In the genomic region with DNA sequence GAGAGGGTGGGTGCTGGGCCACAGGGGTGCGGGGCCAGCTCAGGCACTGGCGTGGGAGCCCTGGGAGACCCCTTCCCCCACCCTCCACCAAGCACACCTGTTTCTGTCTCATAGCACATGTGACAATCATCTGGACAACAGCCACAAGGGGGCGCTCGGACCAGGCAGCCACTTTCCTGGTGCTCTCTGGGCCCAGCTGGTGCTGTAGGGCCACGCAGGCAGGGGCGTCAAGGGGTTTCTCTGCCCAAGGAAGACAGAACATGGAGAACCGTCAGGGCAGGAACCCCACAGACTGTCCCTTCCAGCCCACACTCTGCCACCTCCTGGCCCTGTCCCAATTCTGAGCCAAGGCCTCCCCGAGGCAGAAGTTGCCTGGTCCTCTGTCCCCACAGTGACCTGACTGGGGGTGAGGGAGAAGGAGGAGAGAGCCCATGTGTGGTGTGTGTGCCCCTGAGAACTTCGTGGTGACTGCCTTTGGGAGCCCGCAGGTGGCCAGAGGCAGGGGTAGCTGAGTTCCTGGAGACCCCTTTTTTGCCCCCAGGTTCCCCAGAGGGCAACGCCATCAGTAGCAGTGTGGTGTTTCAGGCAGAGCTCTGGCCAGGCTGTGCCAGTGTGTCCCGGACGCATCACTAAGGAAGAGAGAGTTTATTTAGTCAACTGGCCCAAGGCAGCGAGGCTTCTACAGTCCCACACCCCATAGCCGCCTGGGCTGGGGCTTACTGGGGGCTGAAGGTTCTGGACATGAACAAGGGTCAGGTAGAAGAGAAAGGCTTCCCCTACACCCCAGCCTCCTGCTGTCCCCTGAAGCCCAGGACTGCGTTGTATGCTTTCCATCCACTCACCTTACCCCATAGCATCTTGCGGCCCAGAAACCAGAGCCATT, we compare ENCODE assay signal across 8 cellular contexts. TPM values are rescaled to one million over a fixed set of nuclear protein-coding genes. Genes with fewer than 3 reads are reported as not detected.
A peak's percentile ranks its signal among the peaks of the same experiment; 100 is the strongest.
DNase-seq lines count a peak whose midpoint lies in the region; ATAC-seq and TF ChIP-seq lines count a peak whose summit lies in the region.

No MANE protein-coding gene starts in this region.

- peaks cover 6% of the 10 kb centered on the region for H3K36me3 Mint-ChIP-seq in activated naive CD4-positive, alpha-beta T cell treated with anti-CD3 and anti-CD28 coated beads, Interleukin-2, amount 10 ng/mL, durations not matched to agents 7 days and 5 days

- H3K4me2 ChIP-seq in SK-N-SH: no peak overlapping the region

- no peak overlapping the region for H3K4me3 ChIP-seq in SK-N-SH (ENCODE audit: low read depth in 2 of 2, low read length in 1 of 2)
- H3K4me3 ChIP-seq in cardiac muscle cell: no peak overlapping the region

- ATAC-seq in GM18517 (IDR thresholded peaks at IDR 0.05; ENCODE audit: unreplicated experiment): peak; percentile 43

- no peak overlapping the region for H2AFZ ChIP-seq in SK-N-SH (ENCODE audit: low read depth)

- CTCF ChIA-PET in SK-N-SH (lab: Yijun Ruan, JAX): interaction anchor here (0.6 to 2.9 kb wide), 28 partner anchors 10 to 324 kb away, joined by 3 to 32 read pairs (median 5); a partner anchor contains a TSS
- CTCF ChIA-PET in activated naive CD4-positive, alpha-beta T cell treated with anti-CD3 and anti-CD28 coated beads, Interleukin-2, amount 10 ng/mL, durations not matched to agents 7 days and 5 days (lab: Charles Lee): interaction anchor here (1.0 to 4.4 kb wide), 8 partner anchors 8 to 244 kb away, joined by 3 to 42 read pairs (median 4); a partner anchor contains a TSS

- H3K27me3 ChIP-seq in SK-N-SH (ENCODE audit: insufficient read depth) (no peaks in the 10 kb centered on the region), cardiac muscle cell (no peaks in the 10 kb centered on the region)

- 0 out of 2 replicates have a peak, but pooled peaks cover 3% of the 10 kb centered on the region for H4K20me1 ChIP-seq in SK-N-SH (ENCODE audit: insufficient read depth)

- H3K4me1 ChIP-seq in SK-N-SH (ENCODE audit: control insufficient read depth in 1 of 2, insufficient read depth in 2 of 2, low read depth in 1 of 2, low read length in 1 of 2): peaks cover 0 to 10% of the 10 kb centered on the region in 2 experiments; a peak in 1 of 4 replicates
- H3K4me1 ChIP-seq in cardiac muscle cell (ENCODE audit: low read depth): no peaks in the 10 kb centered on the region

- no peaks in the 10 kb centered on the region for H3K9me3 Mint-ChIP-seq in activated naive CD4-positive, alpha-beta T cell treated with anti-CD3 and anti-CD28 coated beads, Interleukin-2, amount 10 ng/mL, durations not matched to agents 7 days and 5 days

- H3K79me2 ChIP-seq in SK-N-SH (ENCODE audit: insufficient read depth): no peaks in the 10 kb centered on the region

- no peak for TF ChIP-seq EP300 in SK-N-SH (IDR thresholded peaks at IDR 0.05; ENCODE audit: borderline replicate concordance in 1 of 2, low read depth in 1 of 2, low read length in 1 of 2)

- H3K36me3 ChIP-seq in SK-N-SH (replicated peaks in 1 of 2; ENCODE audit: control insufficient read depth in 1 of 2, insufficient read depth in 2 of 2, low read length in 1 of 2) (peaks cover 5 to 26% of the 10 kb centered on the region in 2 experiments), cardiac muscle cell (peaks cover 5% of the 10 kb centered on the region)

- H3K4me1 Mint-ChIP-seq in activated naive CD4-positive, alpha-beta T cell treated with anti-CD3 and anti-CD28 coated beads, Interleukin-2, amount 10 ng/mL, durations not matched to agents 7 days and 5 days: peaks cover 21% of the 10 kb centered on the region

- H3K27ac ChIP-seq in SK-N-SH (ENCODE audit: low read depth in 2 of 2, low read length in 1 of 2): no peak overlapping the region; a peak in 1 of 4 replicates
- H3K27ac ChIP-seq in cardiac muscle cell: no peak overlapping the region

- 61% methylated on average over 12 of the region's 17 CpGs for WGBS in SK-N-SH (ENCODE audit: low lambda C conversion rate)

- DNase-seq in 8988T: peak; percentile 78
- DNase-seq in LHCN-M2 (ENCODE audit: low read depth): peak; percentile 70
- DNase-seq in SK-N-SH: peak; percentile 80
- DNase-seq in activated naive CD4-positive, alpha-beta T cell treated with anti-CD3 and anti-CD28 coated beads, Interleukin-2, amount 10 ng/mL, durations not matched to agents 7 days and 5 days: peak; percentile 91
- DNase-seq in cardiac muscle cell (ENCODE audit: low read depth in 1 of 2, low spot score in 1 of 2): peak; percentile 72 to 82
- peak; percentile 26 for DNase-seq in renal cortical epithelial cell (ENCODE audit: low read depth)
- no peak for DNase-seq in epidermal melanocyte (ENCODE audit: insufficient read length, low spot score)

- no peaks in the 10 kb centered on the region for H3K27me3 Mint-ChIP-seq in activated naive CD4-positive, alpha-beta T cell treated with anti-CD3 and anti-CD28 coated beads, Interleukin-2, amount 10 ng/mL, durations not matched to agents 7 days and 5 days

- peaks cover 15% of the 10 kb centered on the region for H3F3A ChIP-seq in SK-N-SH (replicated peaks; ENCODE audit: insufficient read depth)

- H3K9ac ChIP-seq in SK-N-SH: no peak overlapping the region

- TF ChIP-seq CTCF in SK-N-SH (IDR thresholded peaks at IDR 0.05) (peak; percentile 84), cardiac muscle cell (IDR thresholded peaks at IDR 0.05; ENCODE audit: low read depth, low read length) (peak; percentile 73)

- no peak overlapping the region for H3K27ac Mint-ChIP-seq in activated naive CD4-positive, alpha-beta T cell treated with anti-CD3 and anti-CD28 coated beads, Interleukin-2, amount 10 ng/mL, durations not matched to agents 7 days and 5 days

- H3K9me3 ChIP-seq in SK-N-SH (no peaks in the 10 kb centered on the region), cardiac muscle cell (ENCODE audit: low read depth) (no peaks in the 10 kb centered on the region)

- POLR2A ChIA-PET in SK-N-SH (lab: Yijun Ruan, JAX): interaction anchor here (1.6 kb wide), 1 partner anchor 12 kb away, joined by 8 read pairs; a partner anchor contains a TSS

- TF ChIP-seq RAD21 in SK-N-SH (IDR thresholded peaks at IDR 0.05; ENCODE audit: low read length): peak; percentile 56

- H3K9me2 ChIP-seq in SK-N-SH: no peaks in the 10 kb centered on the region

- no peak overlapping the region for H3K4me3 Mint-ChIP-seq in activated naive CD4-positive, alpha-beta T cell treated with anti-CD3 and anti-CD28 coated beads, Interleukin-2, amount 10 ng/mL, durations not matched to agents 7 days and 5 days

TF ChIP-seq in SK-N-SH, 30 proteins besides CTCF, POLR2A, EP300 and RAD21 (continues in another document):
- no peak for TF ChIP-seq FOXM1 (IDR thresholded peaks at IDR 0.05; ENCODE audit: low read depth)
- TF ChIP-seq, protein P1, sequence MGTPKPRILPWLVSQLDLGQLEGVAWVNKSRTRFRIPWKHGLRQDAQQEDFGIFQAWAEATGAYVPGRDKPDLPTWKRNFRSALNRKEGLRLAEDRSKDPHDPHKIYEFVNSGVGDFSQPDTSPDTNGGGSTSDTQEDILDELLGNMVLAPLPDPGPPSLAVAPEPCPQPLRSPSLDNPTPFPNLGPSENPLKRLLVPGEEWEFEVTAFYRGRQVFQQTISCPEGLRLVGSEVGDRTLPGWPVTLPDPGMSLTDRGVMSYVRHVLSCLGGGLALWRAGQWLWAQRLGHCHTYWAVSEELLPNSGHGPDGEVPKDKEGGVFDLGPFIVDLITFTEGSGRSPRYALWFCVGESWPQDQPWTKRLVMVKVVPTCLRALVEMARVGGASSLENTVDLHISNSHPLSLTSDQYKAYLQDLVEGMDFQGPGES (IDR thresholded peaks at IDR 0.05; ENCODE audit: low read depth, low read length): no peak
- TF ChIP-seq RCOR1 (IDR thresholded peaks at IDR 0.05; ENCODE audit: low read length): no peak
- TF ChIP-seq, protein P2, sequence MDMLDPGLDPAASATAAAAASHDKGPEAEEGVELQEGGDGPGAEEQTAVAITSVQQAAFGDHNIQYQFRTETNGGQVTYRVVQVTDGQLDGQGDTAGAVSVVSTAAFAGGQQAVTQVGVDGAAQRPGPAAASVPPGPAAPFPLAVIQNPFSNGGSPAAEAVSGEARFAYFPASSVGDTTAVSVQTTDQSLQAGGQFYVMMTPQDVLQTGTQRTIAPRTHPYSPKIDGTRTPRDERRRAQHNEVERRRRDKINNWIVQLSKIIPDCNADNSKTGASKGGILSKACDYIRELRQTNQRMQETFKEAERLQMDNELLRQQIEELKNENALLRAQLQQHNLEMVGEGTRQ (IDR thresholded peaks at IDR 0.05; ENCODE audit: borderline replicate concordance, low read depth, low read length): no peak
- peak; percentile 53; the same call in 1 of the 2 replicates for TF ChIP-seq SIN3A (IDR thresholded peaks at IDR 0.05; ENCODE audit: borderline replicate concordance, low read depth, low read length)
- TF ChIP-seq EZH2phosphoT487 (IDR thresholded peaks at IDR 0.05; ENCODE audit: borderline replicate concordance, low read depth): no peak
- TF ChIP-seq, protein P3, sequence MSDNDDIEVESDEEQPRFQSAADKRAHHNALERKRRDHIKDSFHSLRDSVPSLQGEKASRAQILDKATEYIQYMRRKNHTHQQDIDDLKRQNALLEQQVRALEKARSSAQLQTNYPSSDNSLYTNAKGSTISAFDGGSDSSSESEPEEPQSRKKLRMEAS (IDR thresholded peaks at IDR 0.05; ENCODE audit: low read depth): peak; percentile 35; the same call in 1 of the 2 replicates
- peak; percentile 66 for TF ChIP-seq SMC3 (IDR thresholded peaks at IDR 0.05; ENCODE audit: low read depth, low read length)
- no peak for TF ChIP-seq GATA2 (CRISPR knock-in tag; IDR thresholded peaks at IDR 0.05)
- TF ChIP-seq TEAD4 (IDR thresholded peaks at IDR 0.05; ENCODE audit: borderline replicate concordance, insufficient read depth): no peak
- TF ChIP-seq CHD2 (IDR thresholded peaks at IDR 0.05; ENCODE audit: low read length, partially characterized antibody): peak; percentile 52
- TF ChIP-seq MXI1 (IDR thresholded peaks at IDR 0.05; ENCODE audit: low read depth, low read length): peak; percentile 62; the same call in 1 of the 2 replicates

RNA-seq across cellular contexts. Expression of a gene that starts 3.1 kb away (rescaled TPM):
- total RNA-seq in LHCN-M2 (2014; rRNA removed) (9.9 and 10.8 TPM in 2 replicates), cardiac muscle cell (23.0 and 47.6 TPM in 2 replicates), renal cortical epithelial cell (9.0 and 17.3 TPM in 2 replicates)
- 4.1 TPM for polyA plus RNA-seq in LHCN-M2 (2012)
- polyA plus RNA-seq in SK-N-SH (2012; rRNA removed) (17.2 and 22.2 TPM in 2 replicates), cardiac muscle cell (23.8 and 32.9 TPM in 2 replicates)
- 8.7 and 9.0 TPM in 2 replicates for polyA plus RNA-seq in SK-N-SH (2012; cell fraction: cytosol; rRNA removed)
- polyA plus RNA-seq in SK-N-SH (2012; cell fraction: nucleus; rRNA removed): 107 and 134 TPM in 2 replicates

RNA-seq across cellular contexts. Expression of a gene that starts 12.2 kb away (rescaled TPM):
- total RNA-seq in LHCN-M2 (2014; rRNA removed): 7.6 and 10.7 TPM in 2 replicates
- 5.8 TPM for polyA plus RNA-seq in LHCN-M2 (2012)
- 46.2 and 52.0 TPM in 2 replicates for polyA plus RNA-seq in SK-N-SH (2012; rRNA removed)
- 18.9 and 28.9 TPM in 2 replicates for polyA plus RNA-seq in SK-N-SH (2012; cell fraction: cytosol; rRNA removed)
- polyA plus RNA-seq in SK-N-SH (2012; cell fraction: nucleus; rRNA removed): 127 and 159 TPM in 2 replicates
- 62.3 and 80.3 TPM in 2 replicates for total RNA-seq in cardiac muscle cell
- 48.0 and 54.4 TPM in 2 replicates for polyA plus RNA-seq in cardiac muscle cell
- total RNA-seq in renal cortical epithelial cell: 15.8 and 26.0 TPM in 2 replicates
